Comparison of ENCODE assay signal across 13 cellular contexts in genomic region chrX:1075156-1075555, GRCh38.
A peak's percentile ranks its signal among the peaks of the same experiment; 100 is the strongest.
DNase-seq lines count a peak whose midpoint lies in the region; ATAC-seq and TF ChIP-seq lines count a peak whose summit lies in the region.
"Had no signal": no experiment of that assay in that cellular context is flagged by ENCODE, and none has a peak within 500 bp of the region (broad histone marks: within the 10 kb centered on the region; RNA-seq: fewer than 3 reads in every experiment).

No MANE protein-coding gene starts in this region.

- peak overlapping the region; percentile 36 for H3K27ac Mint-ChIP-seq in activated T-helper 17 cell treated with anti-CD3 and anti-CD28 coated beads, Interleukin-2, amount 50 U/mL, for 72 hours
- H3K27ac Mint-ChIP-seq in effector memory CD8-positive, alpha-beta T cell, result peak overlapping the region; percentile 91 to 95
- no peak overlapping the region for H3K27ac Mint-ChIP-seq in Calu3 (ENCODE audit: unreplicated experiment)
- H3K27ac Mint-ChIP-seq: CD8-positive, alpha-beta T cell had no signal

- ATAC-seq in activated T-helper 17 cell treated with anti-CD3 and anti-CD28 coated beads, Interleukin-2, amount 50 U/mL, for 72 hours (replicated peaks), result no peak
- ATAC-seq in effector memory CD8-positive, alpha-beta T cell (replicated peaks), result no peak
- ATAC-seq: A549; CD8-positive, alpha-beta T cell had no signal

- H3K4me1 ChIP-seq in spleen (no peaks in the 10 kb centered on the region), uterus (no peaks in the 10 kb centered on the region)
- H3K4me1 ChIP-seq: A549, HAP-1 had no signal

- peaks cover 7% of the 10 kb centered on the region for H3K9me3 Mint-ChIP-seq in activated T-helper 17 cell treated with anti-CD3 and anti-CD28 coated beads, Interleukin-2, amount 50 U/mL, for 72 hours
- H3K9me3 Mint-ChIP-seq in effector memory CD8-positive, alpha-beta T cell, result peaks cover 8 to 13% of the 10 kb centered on the region in 2 donors
- H3K9me3 Mint-ChIP-seq in Calu3 (ENCODE audit: low read depth, unreplicated experiment), result peaks cover 6% of the 10 kb centered on the region

- H3K27ac ChIP-seq in spleen (no peak overlapping the region), uterus (no peak overlapping the region)
- H3K27ac ChIP-seq: A549 had no signal

- H3K4me3 ChIP-seq in spleen, result no peak overlapping the region
- no peak overlapping the region for H3K4me3 ChIP-seq in uterus
- H3K4me3 ChIP-seq: A549, HAP-1 had no signal

- H3K4me1 Mint-ChIP-seq in activated T-helper 17 cell treated with anti-CD3 and anti-CD28 coated beads, Interleukin-2, amount 50 U/mL, for 72 hours, result no peaks in the 10 kb centered on the region
- peaks cover 0 to 2% of the 10 kb centered on the region in 2 donors for H3K4me1 Mint-ChIP-seq in effector memory CD8-positive, alpha-beta T cell (ENCODE audit: low read depth in 2 of 2)
- no peaks in the 10 kb centered on the region for H3K4me1 Mint-ChIP-seq in Calu3 (ENCODE audit: low read depth, unreplicated experiment)

- BruUV-seq in Calu3 (replicated peaks; lab: Mats Ljungman, UMichigan), result no TSS peak

- no peak overlapping the region for H3K4me3 Mint-ChIP-seq in activated T-helper 17 cell treated with anti-CD3 and anti-CD28 coated beads, Interleukin-2, amount 50 U/mL, for 72 hours
- H3K4me3 Mint-ChIP-seq in effector memory CD8-positive, alpha-beta T cell, result no peak overlapping the region
- no peak overlapping the region for H3K4me3 Mint-ChIP-seq in Calu3 (ENCODE audit: low read depth, unreplicated experiment)
- H3K4me3 Mint-ChIP-seq: CD8-positive, alpha-beta T cell had no signal

- peaks cover 4% of the 10 kb centered on the region for H3K36me3 Mint-ChIP-seq in activated T-helper 17 cell treated with anti-CD3 and anti-CD28 coated beads, Interleukin-2, amount 50 U/mL, for 72 hours (ENCODE audit: low read depth)
- H3K36me3 Mint-ChIP-seq in effector memory CD8-positive, alpha-beta T cell (ENCODE audit: insufficient read depth), result peaks cover 29% of the 10 kb centered on the region
- peaks cover 10% of the 10 kb centered on the region for H3K36me3 Mint-ChIP-seq in Calu3 (ENCODE audit: insufficient read depth, unreplicated experiment)
- H3K36me3 Mint-ChIP-seq: CD14-positive monocyte; CD8-positive, alpha-beta T cell had no signal

- H3K27me3 ChIP-seq in spleen (replicated peaks in 1 of 7) (peaks cover 0 to 2% (median 0%) of the 10 kb centered on the region in 7 donors), uterus (no peaks in the 10 kb centered on the region)

- TF ChIP-seq CTCF in spleen (IDR thresholded peaks at IDR 0.05 in 8 of 11, conservative IDR thresholded peaks at IDR 0.05 in 3 of 11) (no peak), uterus (IDR thresholded peaks at IDR 0.05) (no peak), Calu3 (IDR thresholded peaks at IDR 0.05; ENCODE audit: unreplicated experiment) (no peak)

- WGBS in spleen, 5 donors, result 79 to 91% (median 82%) methylated on average over 7 of the region's 7 CpGs

- H3K9me3 ChIP-seq in spleen, result peaks cover 0 to 59% (median 10%) of the 10 kb centered on the region in 8 donors
- no peaks in the 10 kb centered on the region for H3K9me3 ChIP-seq in uterus
- H3K9me3 ChIP-seq: A549, HAP-1 had no signal

- CTCF ChIA-PET in Calu3 (lab: Charles Lee), result no interaction called here

- no peaks in the 10 kb centered on the region for H3K36me3 ChIP-seq in spleen
- H3K36me3 ChIP-seq in uterus, result no peaks in the 10 kb centered on the region
- H3K36me3 ChIP-seq: HAP-1 had no signal

- intact Hi-C loops in posterior vena cava (cut with DNase I), result no loop called here
- intact Hi-C loops in spleen (cut with DNase I; ENCODE audit: low total_unique reads), result no loop called here
- intact Hi-C loops in uterus (cut with DNase I; ENCODE audit: low total_unique reads), result no loop called here
- intact Hi-C loops in Calu3 (cut with micrococcal nuclease; ENCODE audit: unreplicated experiment), result no loop called here

- TF ChIP-seq POLR2A in spleen (IDR thresholded peaks at IDR 0.05) (no peak), uterus (IDR thresholded peaks at IDR 0.05) (no peak)

- no peak for DNase-seq in effector memory CD8-positive, alpha-beta T cell
- DNase-seq in posterior vena cava (ENCODE audit: low spot score), result peak; percentile 20
- DNase-seq in spleen, result no peak
- DNase-seq in uterus, result no peak
- no peak for DNase-seq in Calu3
- DNase-seq: CD8-positive, alpha-beta T cell; COR-L47; DMS53; GF-D8 had no signal

- H3K27me3 Mint-ChIP-seq in activated T-helper 17 cell treated with anti-CD3 and anti-CD28 coated beads, Interleukin-2, amount 50 U/mL, for 72 hours, result peaks cover 6% of the 10 kb centered on the region
- H3K27me3 Mint-ChIP-seq in effector memory CD8-positive, alpha-beta T cell, result no peaks in the 10 kb centered on the region
- no peaks in the 10 kb centered on the region for H3K27me3 Mint-ChIP-seq in Calu3 (ENCODE audit: unreplicated experiment)
